9 cellular contexts compared by ENCODE assay signal in genomic region chr22:42180349-42180842, GRCh38. TPM values are rescaled to one million over a fixed set of nuclear protein-coding genes. Genes with fewer than 3 reads are reported as not detected.
DNase-seq lines count a peak whose midpoint lies in the region; ATAC-seq and TF ChIP-seq lines count a peak whose summit lies in the region.
"Had no signal": no experiment of that assay in that cellular context is flagged by ENCODE, and none has a peak within 500 bp of the region (broad histone marks: within the 10 kb centered on the region; RNA-seq: fewer than 3 reads in every experiment).

No MANE protein-coding gene starts in this region.

- DNase-seq in DMS53 (lab: John Stamatoyannopoulos, UW), result peak; percentile 77
- DNase-seq in T-helper 2 cell, result peak in 3 of 5 experiments; percentile 50 to 93 (median 71)
- DNase-seq in cerebellar cortex (ENCODE audit: low spot score), result peak; percentile 86
- DNase-seq in SK-N-SH, result no peak
- DNase-seq: NCI-H2227 treated with DMSO at 0.1 percent for 48 hours had no signal

- H4K20me1 ChIP-seq in neural cell (ENCODE audit: insufficient read depth), result no peaks in the 10 kb centered on the region
- peaks cover 59% of the 10 kb centered on the region for H4K20me1 ChIP-seq in SK-N-SH (ENCODE audit: insufficient read depth)

- H3K4me3 ChIP-seq in neural cell (ENCODE audit: low read length) (no peak overlapping the region), SK-N-SH (ENCODE audit: low read depth in 2 of 2, low read length in 1 of 2) (no peak overlapping the region)

- H3K9ac ChIP-seq in neural cell (ENCODE audit: low read length) (peak overlapping the region; percentile 6), SK-N-SH (no peak overlapping the region)

- POLR2A ChIA-PET in SK-N-SH (lab: Yijun Ruan, JAX), result no interaction called here

- no peak overlapping the region for H2AFZ ChIP-seq in neural cell (ENCODE audit: low read depth, low read length)
- no peak overlapping the region for H2AFZ ChIP-seq in SK-N-SH (ENCODE audit: low read depth)

- peak overlapping the region; percentile 65 for H3K27ac ChIP-seq in neural cell (ENCODE audit: low read length)
- H3K27ac ChIP-seq in SK-N-SH (ENCODE audit: low read depth in 2 of 2, low read length in 1 of 2), result peak overlapping the region in 1 of 2 experiments; percentile 13; a peak in 1 of 4 replicates

- WGBS in SK-N-SH (ENCODE audit: low lambda C conversion rate), result 50% methylated on average over 1 of the region's 6 CpGs

- H3K79me2 ChIP-seq in neural cell (replicated peaks; ENCODE audit: insufficient read depth, low read length) (peaks cover 27% of the 10 kb centered on the region), SK-N-SH (ENCODE audit: insufficient read depth) (peaks cover 6% of the 10 kb centered on the region; the same call in 1 of the 2 replicates)

- H3F3A ChIP-seq in neural cell (ENCODE audit: insufficient read depth, low read length, poor library complexity, severe bottlenecking) (no peaks in the 10 kb centered on the region), SK-N-SH (replicated peaks; ENCODE audit: insufficient read depth) (no peaks in the 10 kb centered on the region)

- H3K27me3 ChIP-seq in neural cell (ENCODE audit: insufficient read depth, low read depth, low read length) (no peaks in the 10 kb centered on the region), SK-N-SH (ENCODE audit: insufficient read depth) (no peaks in the 10 kb centered on the region)

- no peak overlapping the region for H3K4me2 ChIP-seq in neural cell (ENCODE audit: low read length)
- H3K4me2 ChIP-seq in SK-N-SH, result no peak overlapping the region

- TF ChIP-seq RAD21 in neural cell (conservative IDR thresholded peaks at IDR 0.05) (no peak), SK-N-SH (IDR thresholded peaks at IDR 0.05; ENCODE audit: low read length) (no peak)

- peak; percentile 21 for TF ChIP-seq EP300 in neural cell (conservative IDR thresholded peaks at IDR 0.05; ENCODE audit: poor library complexity, severe bottlenecking)
- TF ChIP-seq EP300 in SK-N-SH (IDR thresholded peaks at IDR 0.05; ENCODE audit: borderline replicate concordance in 1 of 2, low read depth in 1 of 2, low read length in 1 of 2), result no peak

- no peaks in the 10 kb centered on the region for H3K9me3 ChIP-seq in neural cell (ENCODE audit: low read length)
- no peaks in the 10 kb centered on the region for H3K9me3 ChIP-seq in SK-N-SH

- H3K9me2 ChIP-seq in neural cell (ENCODE audit: insufficient read depth, low read length), result no peaks in the 10 kb centered on the region
- H3K9me2 ChIP-seq in SK-N-SH, result no peaks in the 10 kb centered on the region

- H3K4me1 ChIP-seq in SK-N-SH (ENCODE audit: control insufficient read depth in 1 of 2, insufficient read depth in 2 of 2, low read depth in 1 of 2, low read length in 1 of 2), result no peaks in the 10 kb centered on the region; a peak in 1 of 4 replicates

- H3K36me3 ChIP-seq in neural cell (ENCODE audit: insufficient read depth, low read length) (peaks cover 7% of the 10 kb centered on the region), SK-N-SH (replicated peaks in 1 of 2; ENCODE audit: control insufficient read depth in 1 of 2, insufficient read depth in 2 of 2, low read length in 1 of 2) (peaks cover 0 to 3% of the 10 kb centered on the region in 2 experiments)

- TF ChIP-seq CTCF in neural cell (IDR thresholded peaks at IDR 0.05; ENCODE audit: poor library complexity, severe bottlenecking), result no peak
- TF ChIP-seq CTCF in SK-N-SH (IDR thresholded peaks at IDR 0.05), result no peak

- ATAC-seq in HG03460 (IDR thresholded peaks at IDR 0.05; ENCODE audit: unreplicated experiment), result no peak
- no peak for ATAC-seq in HG02970 (IDR thresholded peaks at IDR 0.05; ENCODE audit: low FRiP score, unreplicated experiment)
- no peak for ATAC-seq in GM21529 (IDR thresholded peaks at IDR 0.05; ENCODE audit: unreplicated experiment)

- CTCF ChIA-PET in SK-N-SH (lab: Yijun Ruan, JAX), result interaction anchor here (2.5 kb wide), 1 partner anchor 11 kb away, joined by 6 read pairs; no protein-coding TSS in a partner anchor

TF ChIP-seq in neural cell, 6 proteins besides CTCF, POLR2A, EP300 and RAD21:
- TF ChIP-seq MXI1 (conservative IDR thresholded peaks at IDR 0.05; ENCODE audit: poor library complexity, severe bottlenecking) (no peak), REST (IDR thresholded peaks at IDR 0.05; ENCODE audit: borderline replicate concordance) (no peak), SMC3 (conservative IDR thresholded peaks at IDR 0.05; ENCODE audit: poor library complexity) (no peak), POLR2AphosphoS5 (IDR thresholded peaks at IDR 0.05) (no peak), TAF1 (IDR thresholded peaks at IDR 0.05; ENCODE audit: low read depth) (no peak), EZH2 (IDR thresholded peaks at IDR 0.05; ENCODE audit: borderline replicate concordance, insufficient read depth, low read length, poor library complexity, severe bottlenecking) (no peak)

TF ChIP-seq in SK-N-SH, 30 proteins besides CTCF, POLR2A, EP300 and RAD21:
- TF ChIP-seq JUND (IDR thresholded peaks at IDR 0.05), result no peak
- TF ChIP-seq NFIC (IDR thresholded peaks at IDR 0.05; ENCODE audit: borderline replicate concordance), result no peak
- TF ChIP-seq EZH2phosphoT487 (IDR thresholded peaks at IDR 0.05; ENCODE audit: borderline replicate concordance, low read depth), result no peak
- no peak for TF ChIP-seq FOXM1 (IDR thresholded peaks at IDR 0.05; ENCODE audit: low read depth)
- TF ChIP-seq TCF12 (IDR thresholded peaks at IDR 0.05), result no peak
- no peak for TF ChIP-seq YY1 (IDR thresholded peaks at IDR 0.05; ENCODE audit: low read depth)
- TF ChIP-seq POLR2AphosphoS5 (IDR thresholded peaks at IDR 0.05; ENCODE audit: low read depth, low read length), result no peak
- no peak for TF ChIP-seq USF2 (IDR thresholded peaks at IDR 0.05; ENCODE audit: borderline replicate concordance, low read depth, low read length)
- TF ChIP-seq, protein P1, sequence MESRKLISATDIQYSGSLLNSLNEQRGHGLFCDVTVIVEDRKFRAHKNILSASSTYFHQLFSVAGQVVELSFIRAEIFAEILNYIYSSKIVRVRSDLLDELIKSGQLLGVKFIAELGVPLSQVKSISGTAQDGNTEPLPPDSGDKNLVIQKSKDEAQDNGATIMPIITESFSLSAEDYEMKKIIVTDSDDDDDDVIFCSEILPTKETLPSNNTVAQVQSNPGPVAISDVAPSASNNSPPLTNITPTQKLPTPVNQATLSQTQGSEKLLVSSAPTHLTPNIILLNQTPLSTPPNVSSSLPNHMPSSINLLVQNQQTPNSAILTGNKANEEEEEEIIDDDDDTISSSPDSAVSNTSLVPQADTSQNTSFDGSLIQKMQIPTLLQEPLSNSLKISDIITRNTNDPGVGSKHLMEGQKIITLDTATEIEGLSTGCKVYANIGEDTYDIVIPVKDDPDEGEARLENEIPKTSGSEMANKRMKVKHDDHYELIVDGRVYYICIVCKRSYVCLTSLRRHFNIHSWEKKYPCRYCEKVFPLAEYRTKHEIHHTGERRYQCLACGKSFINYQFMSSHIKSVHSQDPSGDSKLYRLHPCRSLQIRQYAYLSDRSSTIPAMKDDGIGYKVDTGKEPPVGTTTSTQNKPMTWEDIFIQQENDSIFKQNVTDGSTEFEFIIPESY (IDR thresholded peaks at IDR 0.05; ENCODE audit: borderline replicate concordance, low read depth), result no peak
- no peak for TF ChIP-seq SMC3 (IDR thresholded peaks at IDR 0.05; ENCODE audit: low read depth, low read length)
- TF ChIP-seq TEAD4 (IDR thresholded peaks at IDR 0.05; ENCODE audit: borderline replicate concordance, insufficient read depth), result no peak
- TF ChIP-seq MXI1 (IDR thresholded peaks at IDR 0.05; ENCODE audit: low read depth, low read length), result no peak
- TF ChIP-seq RXRA (IDR thresholded peaks at IDR 0.05; ENCODE audit: borderline replicate concordance, low read depth), result no peak
- TF ChIP-seq RCOR1 (IDR thresholded peaks at IDR 0.05; ENCODE audit: low read length), result no peak
- no peak for TF ChIP-seq TAF1 (IDR thresholded peaks at IDR 0.05; ENCODE audit: borderline replicate concordance, low read depth, low read length)
- TF ChIP-seq RFX5 (IDR thresholded peaks at IDR 0.05; ENCODE audit: low read length), result no peak
- no peak for TF ChIP-seq GATA2 (CRISPR knock-in tag; IDR thresholded peaks at IDR 0.05)
TF ChIP-seq in SK-N-SH: peak in this region for 0.

RNA-seq across cellular contexts. Expression of gene CYP2D6, which starts 49.8 kb away (rescaled TPM):
- polyA plus RNA-seq in neural cell, result 11.5 and 14.2 TPM in 2 replicates
- polyA minus RNA-seq in neural cell, result 4.1 TPM in 2 replicates
- 0.26 and 0.32 TPM in 2 replicates for polyA plus RNA-seq in SK-N-SH (2012; rRNA removed)
- polyA plus RNA-seq in SK-N-SH (2012; cell fraction: cytosol; rRNA removed), result 0.03 and 0.05 TPM in 2 replicates
- polyA plus RNA-seq in SK-N-SH (2012; cell fraction: nucleus; rRNA removed), result 5.0 and 6.1 TPM in 2 replicates
